ENCODE assay signal across 18 cellular contexts in the genomic region with DNA sequence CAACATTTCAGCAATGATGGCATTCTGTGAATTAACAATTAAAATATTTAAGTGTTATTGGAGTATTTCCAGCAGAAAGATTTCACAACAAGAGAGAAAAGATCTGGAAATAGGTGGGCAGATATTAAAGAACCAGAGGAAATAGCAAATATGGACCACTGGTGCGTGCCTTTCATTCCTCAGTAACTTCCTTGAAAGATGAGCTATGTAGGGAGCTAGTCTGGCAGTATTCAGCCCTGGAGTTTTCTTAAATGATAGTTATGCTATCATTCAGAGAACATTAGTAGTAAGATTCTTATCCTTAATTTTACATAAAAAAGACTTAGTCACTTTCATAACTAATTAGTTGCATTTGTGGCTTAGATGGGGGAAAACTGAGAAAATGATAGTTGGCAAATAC. TPM values are rescaled to one million over a fixed set of nuclear protein-coding genes. Genes with fewer than 3 reads are reported as not detected.
DNase-seq lines count a peak whose midpoint lies in the region; ATAC-seq and TF ChIP-seq lines count a peak whose summit lies in the region.
"Had no signal": no experiment of that assay in that cellular context is flagged by ENCODE, and none has a peak within 500 bp of the region (broad histone marks: within the 10 kb centered on the region; RNA-seq: fewer than 3 reads in every experiment).

No MANE protein-coding gene starts in this region.

- no peak for TF ChIP-seq CTCF in HFFc6 (IDR thresholded peaks at IDR 0.05)
- no peak for TF ChIP-seq CTCF in thoracic aorta (IDR thresholded peaks at IDR 0.05)

- peaks cover 12% of the 10 kb centered on the region for H3K9me3 Mint-ChIP-seq in HFFc6
- peaks cover 12% of the 10 kb centered on the region for H3K9me3 Mint-ChIP-seq in activated CD4-positive, alpha-beta T cell treated with anti-CD3 and anti-CD28 coated beads, Interleukin-2, amount 10 ng/mL, durations not matched to agents 24 days and 14 days

- H3K4me3 ChIP-seq in thoracic aorta, result no peak overlapping the region
- H3K4me3 ChIP-seq: adrenal gland, cardiac muscle cell, thyroid gland had no signal

- peaks cover 47% of the 10 kb centered on the region for H3K36me3 Mint-ChIP-seq in HFFc6 (ENCODE audit: low read depth)
- H3K36me3 Mint-ChIP-seq in activated CD4-positive, alpha-beta T cell treated with anti-CD3 and anti-CD28 coated beads, Interleukin-2, amount 10 ng/mL, durations not matched to agents 24 days and 14 days (ENCODE audit: low read depth), result no peaks in the 10 kb centered on the region
- H3K36me3 Mint-ChIP-seq: natural killer cell had no signal

- intact Hi-C loops in activated CD4-positive, alpha-beta T cell treated with anti-CD3 and anti-CD28 coated beads, Interleukin-2, amount 10 ng/mL, durations not matched to agents 24 days and 14 days (cut with micrococcal nuclease), result no loop called here

- no peak for ATAC-seq in thoracic aorta (ENCODE audit: insufficient number of reproducible peaks, low FRiP score, low read depth)
- ATAC-seq: natural killer cell; stimulated activated naive B cell treated with anti-CD40 and anti-IgM and Interleukin-4, amounts not matched to agents 10 μg/mL and 1 μg/mL and 100 μg/mL, for 72 hours had no signal

- no peaks in the 10 kb centered on the region for H3K9me3 ChIP-seq in thoracic aorta
- H3K9me3 ChIP-seq: thyroid gland had no signal

- peaks cover 25 to 41% of the 10 kb centered on the region in 2 donors for H3K4me1 ChIP-seq in thoracic aorta (ENCODE audit: control insufficient read depth in 1 of 2, low read depth in 2 of 2)

- DNase-seq in HFFc6 (no peak), amniotic epithelial cell (ENCODE audit: low read depth) (peak; percentile 36), iris pigment epithelial cell (ENCODE audit: low read depth) (peak; percentile 54), thoracic aorta (ENCODE audit: low spot score) (no peak), DMS79 treated with DMSO at 0.1 percent for 48 hours (lab: John Stamatoyannopoulos, UW) (no peak), UCSD-AML1 (lab: John Stamatoyannopoulos, UW; ENCODE audit: unreplicated experiment) (no peak)
- DNase-seq in activated CD4-positive, alpha-beta T cell treated with anti-CD3 and anti-CD28 coated beads, Interleukin-2, amount 10 ng/mL, durations not matched to agents 24 days and 14 days, result no peak
- DNase-seq: activated CD4-positive, alpha-beta T cell treated with anti-CD3 and anti-CD28 coated beads, Interleukin-2, amount 50 U/mL, for 1 hour; activated CD8-positive, alpha-beta memory T cell treated with anti-CD3 and anti-CD28 coated beads, Interleukin-2, amount 50 U/mL, for 4 hours; activated effector memory CD4-positive, alpha-beta T cell treated with anti-CD3 and anti-CD28 coated beads, Interleukin-2, amount 50 U/mL, for 16 hours; natural killer cell; NCI-H1436; NCI-H524 treated with DMSO at 0.1 percent for 48 hours; SIG-M5; stimulated activated naive B cell treated with anti-CD40 and anti-IgM and Interleukin-4, amounts not matched to agents 10 μg/mL and 1 μg/mL and 100 μg/mL, for 72 hours; thyroid gland had no signal

- H3K4me3 Mint-ChIP-seq in HFFc6, result peak overlapping the region; percentile 70
- no peak overlapping the region for H3K4me3 Mint-ChIP-seq in activated CD4-positive, alpha-beta T cell treated with anti-CD3 and anti-CD28 coated beads, Interleukin-2, amount 10 ng/mL, durations not matched to agents 24 days and 14 days
- H3K4me3 Mint-ChIP-seq: natural killer cell; stimulated activated naive B cell treated with anti-CD40 and anti-IgM and Interleukin-4, amounts not matched to agents 10 μg/mL and 1 μg/mL and 100 μg/mL, for 72 hours had no signal

- H3K27me3 ChIP-seq in thoracic aorta (replicated peaks; ENCODE audit: insufficient read depth), result no peaks in the 10 kb centered on the region
- H3K27me3 ChIP-seq: adrenal gland, cardiac muscle cell, thyroid gland had no signal

- no peaks in the 10 kb centered on the region for H3K36me3 ChIP-seq in thoracic aorta
- H3K36me3 ChIP-seq: adrenal gland, cardiac muscle cell, thyroid gland had no signal

- peaks cover 34% of the 10 kb centered on the region for H3K4me1 Mint-ChIP-seq in HFFc6 (ENCODE audit: low read depth)
- no peaks in the 10 kb centered on the region for H3K4me1 Mint-ChIP-seq in activated CD4-positive, alpha-beta T cell treated with anti-CD3 and anti-CD28 coated beads, Interleukin-2, amount 10 ng/mL, durations not matched to agents 24 days and 14 days
- H3K4me1 Mint-ChIP-seq: natural killer cell; stimulated activated naive B cell treated with anti-CD40 and anti-IgM and Interleukin-4, amounts not matched to agents 10 μg/mL and 1 μg/mL and 100 μg/mL, for 72 hours had no signal

- H3K27me3 Mint-ChIP-seq in HFFc6 (ENCODE audit: insufficient read depth), result no peaks in the 10 kb centered on the region; the same call in none of the 2 replicates
- H3K27me3 Mint-ChIP-seq in activated CD4-positive, alpha-beta T cell treated with anti-CD3 and anti-CD28 coated beads, Interleukin-2, amount 10 ng/mL, durations not matched to agents 24 days and 14 days, result no peaks in the 10 kb centered on the region
- H3K27me3 Mint-ChIP-seq: stimulated activated naive B cell treated with anti-CD40 and anti-IgM and Interleukin-4, amounts not matched to agents 10 μg/mL and 1 μg/mL and 100 μg/mL, for 72 hours had no signal

- peak overlapping the region; percentile 45 to 75 for H3K27ac ChIP-seq in thoracic aorta
- H3K27ac ChIP-seq: cardiac muscle cell, thyroid gland had no signal

- H3K27ac Mint-ChIP-seq in HFFc6, result peak overlapping the region; percentile 86
- no peak overlapping the region for H3K27ac Mint-ChIP-seq in activated CD4-positive, alpha-beta T cell treated with anti-CD3 and anti-CD28 coated beads, Interleukin-2, amount 10 ng/mL, durations not matched to agents 24 days and 14 days
- H3K27ac Mint-ChIP-seq: natural killer cell; stimulated activated naive B cell treated with anti-CD40 and anti-IgM and Interleukin-4, amounts not matched to agents 10 μg/mL and 1 μg/mL and 100 μg/mL, for 72 hours had no signal

RNA-seq across cellular contexts. Expression of a gene that starts 41.5 kb away (rescaled TPM):
- 10 to 100 TPM; 22.4 to 27.7 (median 23.1) TPM for total RNA-seq in HFFc6 (2021; fragmentation: NEBNext Ultra II Directional; extraction: Animal tissue kit (Norgen Biotek cat#: 25700))
- total RNA-seq in thoracic aorta, result 10 to 100 TPM; 70.1 to 86.1 TPM
- total RNA-seq in activated CD4-positive, alpha-beta T cell treated with anti-CD3 and anti-CD28 coated beads, Interleukin-2, amount 10 ng/mL, durations not matched to agents 24 days and 14 days, result 0.33 and 0.37 TPM in 2 replicates

Comparison
In these comparisons a context has a peak if more than half of its experiments do, and no peak if none do; other contexts are left out.
1. DNase-seq: peak in amniotic epithelial cell (single experiment) and iris pigment epithelial cell (single experiment); none in HFFc6 (single experiment), thoracic aorta (single experiment), DMS79 treated with DMSO at 0.1 percent for 48 hours (single experiment), activated CD4-positive, alpha-beta T cell treated with anti-CD3 and anti-CD28 coated beads, Interleukin-2, amount 10 ng/mL, durations not matched to agents 24 days and 14 days (single experiment) and UCSD-AML1 (single experiment).
2. RNA of a gene that starts 41.5 kb away (total RNA-seq): 70.1 to 86.1 TPM in thoracic aorta and 22.4 to 27.7 TPM in HFFc6; 0.33 to 0.37 TPM in activated CD4-positive, alpha-beta T cell treated with anti-CD3 and anti-CD28 coated beads, Interleukin-2, amount 10 ng/mL, durations not matched to agents 24 days and 14 days; every median in the first group is over 10 times any median in the second.